In the genomic region with DNA sequence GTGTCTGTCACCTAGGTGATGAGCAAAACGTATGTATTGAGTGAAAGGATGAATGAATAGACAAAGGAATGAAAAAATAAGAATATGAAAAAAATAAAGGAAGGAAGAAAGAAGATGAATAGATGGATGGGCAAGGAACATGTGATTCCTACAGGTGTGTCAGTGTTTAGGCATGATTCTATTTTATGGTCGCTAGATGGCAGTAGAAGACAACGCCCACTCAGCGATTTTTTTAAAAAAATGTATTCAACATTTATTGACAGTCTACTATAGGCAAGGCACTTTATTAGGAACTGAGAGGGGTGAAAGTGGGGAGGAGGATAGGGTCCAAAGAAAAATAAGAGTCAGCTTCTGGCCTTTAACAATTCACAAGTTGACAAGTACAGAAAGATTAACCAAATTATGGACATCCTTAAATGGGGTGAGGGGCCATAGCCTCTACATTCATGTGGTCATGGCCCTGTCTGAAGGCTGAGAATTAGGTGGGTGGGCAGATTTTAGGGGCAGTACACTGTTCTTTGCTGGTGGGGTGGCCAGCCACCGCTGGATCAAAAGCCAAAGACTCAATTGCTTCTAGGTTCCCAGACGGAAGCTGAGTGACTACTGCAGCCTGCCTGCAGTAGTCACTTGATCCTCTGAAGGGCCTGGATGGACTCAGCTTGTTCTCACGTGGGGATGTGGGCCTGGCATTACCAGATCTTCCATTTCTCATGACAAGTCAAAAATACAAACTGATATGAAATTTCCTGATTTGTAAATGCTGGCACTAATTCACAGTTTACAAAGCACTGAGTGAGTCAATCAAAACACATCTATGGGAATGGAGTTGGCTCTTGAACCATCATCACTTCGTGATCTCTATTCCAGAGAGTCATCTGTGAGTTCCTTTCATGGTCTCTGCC, we compare ENCODE assay signal across 1 cellular context.
TF ChIP-seq lines count a peak whose summit lies in the region.

No MANE protein-coding gene starts in this region.

TF ChIP-seq in K562, 482 proteins besides CTCF, POLR2A, EP300 and RAD21 (continued from another document):
- TF ChIP-seq, protein P1, sequence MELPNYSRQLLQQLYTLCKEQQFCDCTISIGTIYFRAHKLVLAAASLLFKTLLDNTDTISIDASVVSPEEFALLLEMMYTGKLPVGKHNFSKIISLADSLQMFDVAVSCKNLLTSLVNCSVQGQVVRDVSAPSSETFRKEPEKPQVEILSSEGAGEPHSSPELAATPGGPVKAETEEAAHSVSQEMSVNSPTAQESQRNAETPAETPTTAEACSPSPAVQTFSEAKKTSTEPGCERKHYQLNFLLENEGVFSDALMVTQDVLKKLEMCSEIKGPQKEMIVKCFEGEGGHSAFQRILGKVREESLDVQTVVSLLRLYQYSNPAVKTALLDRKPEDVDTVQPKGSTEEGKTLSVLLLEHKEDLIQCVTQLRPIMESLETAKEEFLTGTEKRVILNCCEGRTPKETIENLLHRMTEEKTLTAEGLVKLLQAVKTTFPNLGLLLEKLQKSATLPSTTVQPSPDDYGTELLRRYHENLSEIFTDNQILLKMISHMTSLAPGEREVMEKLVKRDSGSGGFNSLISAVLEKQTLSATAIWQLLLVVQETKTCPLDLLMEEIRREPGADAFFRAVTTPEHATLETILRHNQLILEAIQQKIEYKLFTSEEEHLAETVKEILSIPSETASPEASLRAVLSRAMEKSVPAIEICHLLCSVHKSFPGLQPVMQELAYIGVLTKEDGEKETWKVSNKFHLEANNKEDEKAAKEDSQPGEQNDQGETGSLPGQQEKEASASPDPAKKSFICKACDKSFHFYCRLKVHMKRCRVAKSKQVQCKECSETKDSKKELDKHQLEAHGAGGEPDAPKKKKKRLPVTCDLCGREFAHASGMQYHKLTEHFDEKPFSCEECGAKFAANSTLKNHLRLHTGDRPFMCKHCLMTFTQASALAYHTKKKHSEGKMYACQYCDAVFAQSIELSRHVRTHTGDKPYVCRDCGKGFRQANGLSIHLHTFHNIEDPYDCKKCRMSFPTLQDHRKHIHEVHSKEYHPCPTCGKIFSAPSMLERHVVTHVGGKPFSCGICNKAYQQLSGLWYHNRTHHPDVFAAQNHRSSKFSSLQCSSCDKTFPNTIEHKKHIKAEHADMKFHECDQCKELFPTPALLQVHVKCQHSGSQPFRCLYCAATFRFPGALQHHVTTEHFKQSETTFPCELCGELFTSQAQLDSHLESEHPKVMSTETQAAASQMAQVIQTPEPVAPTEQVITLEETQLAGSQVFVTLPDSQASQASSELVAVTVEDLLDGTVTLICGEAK (IDR thresholded peaks at IDR 0.05), result peak; percentile 82
- TF ChIP-seq, protein P1 (CRISPR knock-in tag; IDR thresholded peaks at IDR 0.05), result peak; percentile 78
- TF ChIP-seq ZNF384 (IDR thresholded peaks at IDR 0.05; ENCODE audit: low read depth, low read length) (peak; percentile 99), RNF2 (IDR thresholded peaks at IDR 0.05) (no peak), ZEB2 (IDR thresholded peaks at IDR 0.05) (peak; percentile 49; the same call in 1 of the 2 replicates), MAFK (IDR thresholded peaks at IDR 0.05; ENCODE audit: low read length) (peak; percentile 82), RBBP5 (IDR thresholded peaks at IDR 0.05; ENCODE audit: borderline replicate concordance, insufficient read depth, low read length, poor library complexity, severe bottlenecking) (no peak), ASH1L (IDR thresholded peaks at IDR 0.05; ENCODE audit: borderline replicate concordance, low read depth, partially characterized antibody) (no peak), ZNF12 (CRISPR knock-in tag; IDR thresholded peaks at IDR 0.05) (no peak), C11orf30 (IDR thresholded peaks at IDR 0.05; ENCODE audit: low read depth) (peak; percentile 95), MYC (IDR thresholded peaks at IDR 0.05; ENCODE audit: low read depth, low read length) (no peak), MYC (CRISPR knock-in tag; IDR thresholded peaks at IDR 0.05; ENCODE audit: borderline replicate concordance, low read depth) (no peak), MAFG (tag; conservative IDR thresholded peaks at IDR 0.05) (peak; percentile 94), EP400 (IDR thresholded peaks at IDR 0.05) (0 out of 2 replicates have a peak, but pooled peaks have one; percentile 15), PCBP1 (IDR thresholded peaks at IDR 0.05; ENCODE audit: low read depth, low read length, poor library complexity, severe bottlenecking) (no peak), MAFF (IDR thresholded peaks at IDR 0.05; ENCODE audit: low read length) (peak; percentile 88), TEAD2 (tag; IDR thresholded peaks at IDR 0.05) (0 out of 2 replicates have a peak, but pooled peaks have one; percentile 16), ZNF77 (CRISPR knock-in tag; IDR thresholded peaks at IDR 0.05) (no peak)
- TF ChIP-seq, protein P2, sequence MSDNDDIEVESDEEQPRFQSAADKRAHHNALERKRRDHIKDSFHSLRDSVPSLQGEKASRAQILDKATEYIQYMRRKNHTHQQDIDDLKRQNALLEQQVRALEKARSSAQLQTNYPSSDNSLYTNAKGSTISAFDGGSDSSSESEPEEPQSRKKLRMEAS (CRISPR knock-in tag; IDR thresholded peaks at IDR 0.05), result no peak
- TF ChIP-seq, protein P3, sequence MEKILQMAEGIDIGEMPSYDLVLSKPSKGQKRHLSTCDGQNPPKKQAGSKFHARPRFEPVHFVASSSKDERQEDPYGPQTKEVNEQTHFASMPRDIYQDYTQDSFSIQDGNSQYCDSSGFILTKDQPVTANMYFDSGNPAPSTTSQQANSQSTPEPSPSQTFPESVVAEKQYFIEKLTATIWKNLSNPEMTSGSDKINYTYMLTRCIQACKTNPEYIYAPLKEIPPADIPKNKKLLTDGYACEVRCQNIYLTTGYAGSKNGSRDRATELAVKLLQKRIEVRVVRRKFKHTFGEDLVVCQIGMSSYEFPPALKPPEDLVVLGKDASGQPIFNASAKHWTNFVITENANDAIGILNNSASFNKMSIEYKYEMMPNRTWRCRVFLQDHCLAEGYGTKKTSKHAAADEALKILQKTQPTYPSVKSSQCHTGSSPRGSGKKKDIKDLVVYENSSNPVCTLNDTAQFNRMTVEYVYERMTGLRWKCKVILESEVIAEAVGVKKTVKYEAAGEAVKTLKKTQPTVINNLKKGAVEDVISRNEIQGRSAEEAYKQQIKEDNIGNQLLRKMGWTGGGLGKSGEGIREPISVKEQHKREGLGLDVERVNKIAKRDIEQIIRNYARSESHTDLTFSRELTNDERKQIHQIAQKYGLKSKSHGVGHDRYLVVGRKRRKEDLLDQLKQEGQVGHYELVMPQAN (IDR thresholded peaks at IDR 0.05; ENCODE audit: borderline replicate concordance), result no peak
